ENCODE assay signal across 37 cellular contexts in genomic region chr1:162644986-162645314, GRCh38.
"Had no signal": no experiment of that assay in that cellular context is flagged by ENCODE, and none has a peak within 500 bp of the region (broad histone marks: within the 10 kb centered on the region; RNA-seq: fewer than 3 reads in every experiment).

No MANE protein-coding gene starts in this region.

- H3K4me3 Mint-ChIP-seq: activated B cell treated with CpG ODN at 0.5 μM for 24 hours; activated CD4-positive, alpha-beta memory T cell treated with anti-CD3 and anti-CD28 coated beads for 36 hours; activated CD4-positive, alpha-beta T cell treated with anti-CD3 and anti-CD28 coated beads, Interleukin-2, amount 10 ng/mL, durations not matched to agents 24 days and 14 days; activated CD8-positive, alpha-beta T cell treated with anti-CD3 and anti-CD28 coated beads for 36 hours; activated naive CD4-positive, alpha-beta T cell treated with anti-CD3 and anti-CD28 coated beads, Interleukin-2, amount 10 ng/mL, durations not matched to agents 7 days and 5 days; activated naive CD4-positive, alpha-beta T cell treated with anti-CD3 and anti-CD28 coated beads, Interleukin-2, amount 50 U/mL, for 24 hours; activated naive CD8-positive, alpha-beta T cell; activated naive CD8-positive, alpha-beta T cell treated with anti-CD3 and anti-CD28 coated beads, Interleukin-2, amount 10 ng/mL, durations not matched to agents 7 days and 5 days; activated naive CD8-positive, alpha-beta T cell treated with anti-CD3 and anti-CD28 coated beads, Interleukin-2, amount 50 U/mL, for 24 hours; activated T-cell treated with anti-CD3 and anti-CD28 coated beads, Interleukin-2, amount 50 U/mL, for 4 hours; activated T-cell treated with anti-CD3 and anti-CD28 coated beads, Interleukin-2, amount 50 U/mL, for 72 hours; activated T-helper 1 cell treated with anti-CD3 and anti-CD28 coated beads, Interleukin-12 subunit alpha, Interleukin-12 subunit beta, Interleukin-2, Interleukin-4 antibody, amounts not matched to agents 30 ng/mL and 10 ng/mL and 1 ng/mL, durations not matched to agents 14 hours and 24 hours and 36 hours; activated T-helper 17 cell treated with anti-CD3 and anti-CD28 coated beads, Interleukin-2, amount 50 U/mL, for 72 hours; brain; central memory CD8-positive, alpha-beta T cell; T-helper 1 cell treated with Interleukin-12 subunit alpha and Interleukin-12 subunit beta and Interleukin-4 antibody, amounts not matched to agents 30 μg/mL and 1 μg/mL, for 36 hours; T-helper 2 cell treated with Interferon-gamma antibody and Interleukin-4, amounts not matched to agents 5 μg/mL and 100 μg/mL, for 36 hours had no signal

- H3K9me3 Mint-ChIP-seq: activated B cell treated with CpG ODN at 0.5 μM for 24 hours; activated CD4-positive, alpha-beta memory T cell treated with anti-CD3 and anti-CD28 coated beads for 36 hours; activated CD4-positive, alpha-beta T cell treated with anti-CD3 and anti-CD28 coated beads, Interleukin-2, amount 10 ng/mL, durations not matched to agents 24 days and 14 days; activated CD8-positive, alpha-beta T cell treated with anti-CD3 and anti-CD28 coated beads for 36 hours; activated naive CD4-positive, alpha-beta T cell treated with anti-CD3 and anti-CD28 coated beads, Interleukin-2, amount 10 ng/mL, durations not matched to agents 7 days and 5 days; activated naive CD4-positive, alpha-beta T cell treated with anti-CD3 and anti-CD28 coated beads, Interleukin-2, amount 50 U/mL, for 24 hours; activated naive CD8-positive, alpha-beta T cell treated with anti-CD3 and anti-CD28 coated beads, Interleukin-2, amount 10 ng/mL, durations not matched to agents 7 days and 5 days; activated naive CD8-positive, alpha-beta T cell treated with anti-CD3 and anti-CD28 coated beads, Interleukin-2, amount 50 U/mL, for 24 hours; activated T-cell treated with anti-CD3 and anti-CD28 coated beads, Interleukin-2, amount 50 U/mL, for 4 hours; activated T-cell treated with anti-CD3 and anti-CD28 coated beads, Interleukin-2, amount 50 U/mL, for 72 hours; activated T-helper 1 cell treated with anti-CD3 and anti-CD28 coated beads, Interleukin-12 subunit alpha, Interleukin-12 subunit beta, Interleukin-2, Interleukin-4 antibody, amounts not matched to agents 30 ng/mL and 10 ng/mL and 1 ng/mL, durations not matched to agents 14 hours and 24 hours and 36 hours; activated T-helper 17 cell treated with anti-CD3 and anti-CD28 coated beads, Interleukin-2, amount 50 U/mL, for 72 hours; brain; central memory CD8-positive, alpha-beta T cell; T-helper 1 cell treated with Interleukin-12 subunit alpha and Interleukin-12 subunit beta and Interleukin-4 antibody, amounts not matched to agents 30 μg/mL and 1 μg/mL, for 36 hours; T-helper 2 cell treated with Interferon-gamma antibody and Interleukin-4, amounts not matched to agents 5 μg/mL and 100 μg/mL, for 36 hours had no signal

- H3K27ac Mint-ChIP-seq: activated B cell treated with CpG ODN at 0.5 μM for 24 hours; activated CD4-positive, alpha-beta memory T cell treated with anti-CD3 and anti-CD28 coated beads for 36 hours; activated CD4-positive, alpha-beta T cell treated with anti-CD3 and anti-CD28 coated beads, Interleukin-2, amount 10 ng/mL, durations not matched to agents 24 days and 14 days; activated CD8-positive, alpha-beta T cell treated with anti-CD3 and anti-CD28 coated beads for 36 hours; activated naive CD4-positive, alpha-beta T cell treated with anti-CD3 and anti-CD28 coated beads, Interleukin-2, amount 10 ng/mL, durations not matched to agents 7 days and 5 days; activated naive CD4-positive, alpha-beta T cell treated with anti-CD3 and anti-CD28 coated beads, Interleukin-2, amount 50 U/mL, for 24 hours; activated naive CD8-positive, alpha-beta T cell; activated naive CD8-positive, alpha-beta T cell treated with anti-CD3 and anti-CD28 coated beads, Interleukin-2, amount 10 ng/mL, durations not matched to agents 7 days and 5 days; activated naive CD8-positive, alpha-beta T cell treated with anti-CD3 and anti-CD28 coated beads, Interleukin-2, amount 50 U/mL, for 24 hours; activated T-cell treated with anti-CD3 and anti-CD28 coated beads, Interleukin-2, amount 50 U/mL, for 72 hours; activated T-helper 1 cell treated with anti-CD3 and anti-CD28 coated beads, Interleukin-12 subunit alpha, Interleukin-12 subunit beta, Interleukin-2, Interleukin-4 antibody, amounts not matched to agents 30 ng/mL and 10 ng/mL and 1 ng/mL, durations not matched to agents 14 hours and 24 hours and 36 hours; activated T-helper 17 cell treated with anti-CD3 and anti-CD28 coated beads, Interleukin-2, amount 50 U/mL, for 72 hours; brain; T-helper 1 cell treated with Interleukin-12 subunit alpha and Interleukin-12 subunit beta and Interleukin-4 antibody, amounts not matched to agents 30 μg/mL and 1 μg/mL, for 36 hours; T-helper 2 cell treated with Interferon-gamma antibody and Interleukin-4, amounts not matched to agents 5 μg/mL and 100 μg/mL, for 36 hours had no signal

- H3K27ac ChIP-seq: ascending aorta, cardiac muscle cell, VCaP had no signal

- DNase-seq: activated B cell treated with CpG ODN at 0.5 μM for 24 hours; activated CD4-positive, alpha-beta memory T cell treated with anti-CD3 and anti-CD28 coated beads for 36 hours; activated CD4-positive, alpha-beta T cell treated with anti-CD3 and anti-CD28 coated beads for 4 hours; activated CD4-positive, alpha-beta T cell treated with anti-CD3 and anti-CD28 coated beads, Interleukin-2, amount 10 ng/mL, durations not matched to agents 24 days and 14 days; activated CD4-positive, alpha-beta T cell treated with anti-CD3 and anti-CD28 coated beads, Interleukin-2, amount 50 U/mL, for 1 hour; activated CD4-positive, alpha-beta T cell treated with anti-CD3 and anti-CD28 coated beads, Interleukin-2, amount 50 U/mL, for 4 hours; activated CD4-positive, CD25-positive, alpha-beta regulatory T cell treated with anti-CD3 and anti-CD28 coated beads, Interleukin-2, amount 50 U/mL, for 72 hours; activated CD8-positive, alpha-beta memory T cell treated with anti-CD3 and anti-CD28 coated beads, Interleukin-2, amount 50 U/mL, for 4 hours; activated CD8-positive, alpha-beta T cell treated with anti-CD3 and anti-CD28 coated beads for 36 hours; activated effector memory CD4-positive, alpha-beta T cell treated with anti-CD3 and anti-CD28 coated beads, Interleukin-2, amount 50 U/mL, for 16 hours; activated naive CD4-positive, alpha-beta T cell treated with anti-CD3 and anti-CD28 coated beads, Interleukin-2, amount 10 ng/mL, durations not matched to agents 7 days and 5 days; activated naive CD4-positive, alpha-beta T cell treated with Interleukin-2 at 50 U/mL for 16 hours; activated naive CD8-positive, alpha-beta T cell treated with anti-CD3 and anti-CD28 coated beads, Interleukin-2, amount 10 ng/mL, durations not matched to agents 7 days and 5 days; activated naive CD8-positive, alpha-beta T cell treated with anti-CD3 and anti-CD28 coated beads, Interleukin-2, amount 50 U/mL, for 24 hours; activated T-cell treated with anti-CD3 and anti-CD28 coated beads for 4 hours; activated T-cell treated with anti-CD3 and anti-CD28 coated beads, Interleukin-2, amount 50 U/mL, for 1 hour; activated T-cell treated with anti-CD3 and anti-CD28 coated beads, Interleukin-2, amount 50 U/mL, for 4 hours; activated T-cell treated with anti-CD3 and anti-CD28 coated beads, Interleukin-2, amount 50 U/mL, for 72 hours; amygdala; anterior cingulate cortex; caudate nucleus; cerebellar nuclear complex; T-helper 1 cell; T-helper 2 cell; T-helper 9 cell had no signal

- FAIRE-seq: bronchial epithelial cell had no signal

- H3K27me3 ChIP-seq: ascending aorta, cardiac muscle cell had no signal

- H3K4me1 ChIP-seq: ascending aorta had no signal

- H3K9me3 ChIP-seq: ascending aorta had no signal

- H3K27me3 Mint-ChIP-seq: activated naive CD4-positive, alpha-beta T cell treated with anti-CD3 and anti-CD28 coated beads, Interleukin-2, amount 10 ng/mL, durations not matched to agents 7 days and 5 days had no signal

- H3K4me1 Mint-ChIP-seq: activated B cell treated with CpG ODN at 0.5 μM for 24 hours; activated CD4-positive, alpha-beta T cell treated with anti-CD3 and anti-CD28 coated beads, Interleukin-2, amount 10 ng/mL, durations not matched to agents 24 days and 14 days; activated naive CD4-positive, alpha-beta T cell treated with anti-CD3 and anti-CD28 coated beads, Interleukin-2, amount 10 ng/mL, durations not matched to agents 7 days and 5 days; activated naive CD4-positive, alpha-beta T cell treated with anti-CD3 and anti-CD28 coated beads, Interleukin-2, amount 50 U/mL, for 24 hours; activated naive CD8-positive, alpha-beta T cell treated with anti-CD3 and anti-CD28 coated beads, Interleukin-2, amount 10 ng/mL, durations not matched to agents 7 days and 5 days; activated naive CD8-positive, alpha-beta T cell treated with anti-CD3 and anti-CD28 coated beads, Interleukin-2, amount 50 U/mL, for 24 hours; activated T-helper 17 cell treated with anti-CD3 and anti-CD28 coated beads, Interleukin-2, amount 50 U/mL, for 72 hours; central memory CD8-positive, alpha-beta T cell had no signal

- H3K4me3 ChIP-seq: ascending aorta, cardiac muscle cell had no signal

- ATAC-seq: activated CD8-positive, alpha-beta T cell treated with anti-CD3 and anti-CD28 coated beads for 36 hours; activated naive CD8-positive, alpha-beta T cell treated with anti-CD3 and anti-CD28 coated beads, Interleukin-2, amount 50 U/mL, for 24 hours; activated T-cell treated with anti-CD3 and anti-CD28 coated beads, Interleukin-2, amount 50 U/mL, for 4 hours; activated T-cell treated with anti-CD3 and anti-CD28 coated beads, Interleukin-2, amount 50 U/mL, for 72 hours; activated T-helper 17 cell treated with anti-CD3 and anti-CD28 coated beads, Interleukin-2, amount 50 U/mL, for 72 hours had no signal

- H3K36me3 ChIP-seq: ascending aorta, cardiac muscle cell had no signal

- H3K36me3 Mint-ChIP-seq: activated CD4-positive, alpha-beta memory T cell treated with anti-CD3 and anti-CD28 coated beads for 36 hours; activated naive CD4-positive, alpha-beta T cell treated with anti-CD3 and anti-CD28 coated beads, Interleukin-2, amount 10 ng/mL, durations not matched to agents 7 days and 5 days; activated naive CD4-positive, alpha-beta T cell treated with anti-CD3 and anti-CD28 coated beads, Interleukin-2, amount 50 U/mL, for 24 hours; activated naive CD8-positive, alpha-beta T cell; activated naive CD8-positive, alpha-beta T cell treated with anti-CD3 and anti-CD28 coated beads, Interleukin-2, amount 10 ng/mL, durations not matched to agents 7 days and 5 days; brain had no signal
